ENCODE assay signal across 32 cellular contexts in genomic region chr2:202695166-202695565, GRCh38.
DNase-seq lines count a peak whose midpoint lies in the region; ATAC-seq, FAIRE-seq and TF ChIP-seq lines count a peak whose summit lies in the region.
"Had no signal": no experiment of that assay in that cellular context is flagged by ENCODE, and none has a peak within 500 bp of the region (broad histone marks: within the 10 kb centered on the region; RNA-seq: fewer than 3 reads in every experiment).

No MANE protein-coding gene starts in this region.

- H3K9me1 ChIP-seq in IMR-90 (ENCODE audit: insufficient read depth, low read length) (peaks cover 3% of the 10 kb centered on the region; the same call in 1 of the 2 replicates), K562 (ENCODE audit: control insufficient read depth, insufficient read depth, low read length) (no peaks in the 10 kb centered on the region)

- intact Hi-C loops in IMR-90 (cut with micrococcal nuclease) (no loop called here), K562 (cut with micrococcal nuclease) (no loop called here), aorta (cut with DNase I) (no loop called here)
- intact Hi-C loops in naive thymus-derived CD4-positive, alpha-beta T cell (cut with micrococcal nuclease), result no loop called here

- H3K27me3 ChIP-seq in IMR-90 (ENCODE audit: control insufficient read depth, insufficient read depth, low read length) (no peaks in the 10 kb centered on the region), K562 (ENCODE audit: control insufficient read depth in 2 of 2, insufficient read depth in 2 of 2, low read length in 2 of 2) (no peaks in the 10 kb centered on the region), aorta (ENCODE audit: control insufficient read depth in 1 of 2, insufficient read depth in 2 of 2, low read length in 1 of 2) (no peaks in the 10 kb centered on the region)
- no peaks in the 10 kb centered on the region for H3K27me3 ChIP-seq in naive thymus-derived CD4-positive, alpha-beta T cell (ENCODE audit: control insufficient read depth in 2 of 2, insufficient read depth in 2 of 2, low read length in 2 of 2)
- H3K27me3 ChIP-seq: cardiac muscle cell had no signal

- H3K9me3 ChIP-seq in IMR-90 (ENCODE audit: control insufficient read depth, insufficient read depth, low read length) (no peaks in the 10 kb centered on the region), K562 (replicated peaks; ENCODE audit: control insufficient read depth, insufficient read depth, low read depth, low read length) (no peaks in the 10 kb centered on the region), aorta (ENCODE audit: control insufficient read depth, low read length) (no peaks in the 10 kb centered on the region)
- no peaks in the 10 kb centered on the region for H3K9me3 ChIP-seq in naive thymus-derived CD4-positive, alpha-beta T cell (ENCODE audit: control insufficient read depth in 2 of 3, low read length in 3 of 3)

- H3K9me3 Mint-ChIP-seq in naive thymus-derived CD4-positive, alpha-beta T cell, result peaks cover 0 to 2% (median 0%) of the 10 kb centered on the region in 11 donors
- H3K9me3 Mint-ChIP-seq: activated CD4-positive, alpha-beta memory T cell treated with anti-CD3 and anti-CD28 coated beads for 36 hours; activated naive CD4-positive, alpha-beta T cell treated with anti-CD3 and anti-CD28 coated beads for 36 hours; activated T-helper 1 cell treated with anti-CD3 and anti-CD28 coated beads, Interleukin-12 subunit alpha, Interleukin-12 subunit beta, Interleukin-2, Interleukin-4 antibody, amounts not matched to agents 30 ng/mL and 10 ng/mL and 1 ng/mL, durations not matched to agents 14 hours and 24 hours and 36 hours; naive B cell; stimulated activated naive B cell treated with anti-CD40 and anti-IgM and Interleukin-4, amounts not matched to agents 10 μg/mL and 1 μg/mL and 100 μg/mL, for 72 hours had no signal

- no peak for FAIRE-seq in K562 (lab: Jason Lieb, UNC)
- FAIRE-seq: HTR-8/SVneo, kidney, RCC 7860 had no signal

- peak overlapping the region; percentile 7; the same call in 1 of the 2 replicates for H3K18ac ChIP-seq in IMR-90 (ENCODE audit: low read depth, low read length)

- in situ Hi-C loops in IMR-90 (cut with MboI; ENCODE audit: low sequenced_read_pairs) (no loop called here), K562 (cut with MboI) (no loop called here)

- no peak overlapping the region for H2AK9ac ChIP-seq in IMR-90 (replicated peaks; ENCODE audit: low read depth, low read length, poor library complexity)

- H4K20me1 ChIP-seq in IMR-90 (ENCODE audit: insufficient read depth, low read length), result no peaks in the 10 kb centered on the region
- no peaks in the 10 kb centered on the region for H4K20me1 ChIP-seq in K562 (replicated peaks; ENCODE audit: control insufficient read depth, insufficient read depth, low read length)

- no TSS peak for BruUV-seq in IMR-90 (replicated peaks; lab: Mats Ljungman, UMichigan)
- no TSS peak for BruUV-seq in K562 (replicated peaks; lab: Mats Ljungman, UMichigan)

- TF ChIP-seq EP300 in K562 (IDR thresholded peaks at IDR 0.05; ENCODE audit: low read length), result no peak

- H3K4me2 ChIP-seq in IMR-90 (ENCODE audit: low read depth, low read length) (peak overlapping the region; percentile 1; the same call in 1 of the 2 replicates), K562 (ENCODE audit: insufficient read depth, low read length) (no peak overlapping the region)

- H2BK120ac ChIP-seq in IMR-90 (ENCODE audit: low read depth, low read length), result peak overlapping the region; percentile 22; the same call in 1 of the 2 replicates

- H3K4me3 Mint-ChIP-seq in naive thymus-derived CD4-positive, alpha-beta T cell, result no peak overlapping the region
- H3K4me3 Mint-ChIP-seq: activated CD4-positive, alpha-beta memory T cell treated with anti-CD3 and anti-CD28 coated beads for 36 hours; activated naive CD4-positive, alpha-beta T cell treated with anti-CD3 and anti-CD28 coated beads for 36 hours; activated T-helper 1 cell treated with anti-CD3 and anti-CD28 coated beads, Interleukin-12 subunit alpha, Interleukin-12 subunit beta, Interleukin-2, Interleukin-4 antibody, amounts not matched to agents 30 ng/mL and 10 ng/mL and 1 ng/mL, durations not matched to agents 14 hours and 24 hours and 36 hours; mesothelial cell of epicardium; stimulated activated naive B cell treated with anti-CD40 and anti-IgM and Interleukin-4, amounts not matched to agents 10 μg/mL and 1 μg/mL and 100 μg/mL, for 72 hours had no signal

- no peak overlapping the region for H4K5ac ChIP-seq in IMR-90 (ENCODE audit: low read depth, low read length)

- H3K27ac Mint-ChIP-seq in naive thymus-derived CD4-positive, alpha-beta T cell, result peak overlapping the region in 6 of 9 donors; percentile 4 to 69 (median 24)
- H3K27ac Mint-ChIP-seq: activated CD4-positive, alpha-beta memory T cell treated with anti-CD3 and anti-CD28 coated beads for 36 hours; activated T-helper 1 cell treated with anti-CD3 and anti-CD28 coated beads, Interleukin-12 subunit alpha, Interleukin-12 subunit beta, Interleukin-2, Interleukin-4 antibody, amounts not matched to agents 30 ng/mL and 10 ng/mL and 1 ng/mL, durations not matched to agents 14 hours and 24 hours and 36 hours; mesothelial cell of epicardium had no signal

- DNase-seq in H4 (ENCODE audit: low spot score) (peak; percentile 82), IMR-90 (peak; percentile 79), K562 (ENCODE audit: extremely low read depth in 1 of 4, low spot score in 3 of 4) (no peak), GM19238 (ENCODE audit: insufficient read length, low spot score) (no peak), aorta (no peak)
- DNase-seq in naive thymus-derived CD4-positive, alpha-beta T cell, result no peak
- DNase-seq: activated CD4-positive, alpha-beta memory T cell treated with anti-CD3 and anti-CD28 coated beads for 36 hours; activated CD4-positive, alpha-beta T cell treated with anti-CD3 and anti-CD28 coated beads for 1 hour; activated naive CD4-positive, alpha-beta T cell treated with anti-CD3 and anti-CD28 coated beads for 36 hours; anterior cingulate cortex; Calu3; cortex of kidney; DMS79 treated with DMSO at 0.1 percent for 48 hours; erythroblast; GM23248; kidney; MV-4-11; naive B cell; NCI-H2107; NCI-H345; SHP77 treated with DMSO at 0.1 percent for 48 hours; stimulated activated CD4-positive, alpha-beta T cell treated with anti-CD3 and anti-CD28 coated beads, Interleukin-15, amount 100 ng/mL, for 24 hours; stimulated activated naive B cell treated with anti-CD40 and anti-IgM and Interleukin-4, amounts not matched to agents 10 μg/mL and 1 μg/mL and 100 μg/mL, for 72 hours; substantia nigra; T-helper 2 cell had no signal

- POLR2A ChIA-PET in IMR-90 (lab: Charles Lee; ENCODE audit: unreplicated experiment), result no interaction called here
- POLR2A ChIA-PET in K562 (lab: Yijun Ruan, JAX), result no interaction called here
- POLR2A ChIA-PET in naive thymus-derived CD4-positive, alpha-beta T cell (lab: Charles Lee), result interaction anchor here (0.6 kb wide), 1 partner anchor 25 kb away, joined by 3 read pairs; no protein-coding TSS in a partner anchor

- no peaks in the 10 kb centered on the region; the same call in 1 of the 2 replicates for H3K36me3 ChIP-seq in IMR-90 (ENCODE audit: control insufficient read depth, insufficient read depth, low read length)
- no peaks in the 10 kb centered on the region for H3K36me3 ChIP-seq in K562 (ENCODE audit: control insufficient read depth, insufficient read depth, low read length)
- peaks cover 0 to 20% (median 6%) of the 10 kb centered on the region in 3 experiments for H3K36me3 ChIP-seq in naive thymus-derived CD4-positive, alpha-beta T cell (ENCODE audit: control insufficient read depth in 2 of 3, insufficient read depth in 3 of 3, low read length in 3 of 3)
- H3K36me3 ChIP-seq in aorta (ENCODE audit: control insufficient read depth in 1 of 2, insufficient read depth in 2 of 2, low read length in 1 of 2), result no peaks in the 10 kb centered on the region

- H3K27ac ChIP-seq in IMR-90 (ENCODE audit: insufficient read depth, low read length), result peak overlapping the region; percentile 30; the same call in 1 of the 2 replicates
- H3K27ac ChIP-seq in K562 (ENCODE audit: extremely low read depth, low read depth, low read length), result no peak overlapping the region
- no peak overlapping the region for H3K27ac ChIP-seq in naive thymus-derived CD4-positive, alpha-beta T cell (ENCODE audit: low read depth, low read length)
- H3K27ac ChIP-seq in aorta (ENCODE audit: low read depth in 1 of 2, low read length in 2 of 2), result no peak overlapping the region
- H3K27ac ChIP-seq: C4-2B, cardiac muscle cell, GM23248 had no signal

- H4K8ac ChIP-seq in IMR-90 (ENCODE audit: low read depth in 2 of 2, low read length in 2 of 2), result 0 out of 4 replicates have a peak overlapping the region, but pooled peaks of 1 of the 2 experiments have one; percentile 20

- peak overlapping the region; percentile 53; the same call in 1 of the 2 replicates for H2BK20ac ChIP-seq in IMR-90 (ENCODE audit: low read depth, low read length)

- no peaks in the 10 kb centered on the region for H3K79me2 ChIP-seq in K562 (ENCODE audit: control insufficient read depth, insufficient read depth, low read length)

- TF ChIP-seq POLR2A in IMR-90 (IDR thresholded peaks at IDR 0.05; ENCODE audit: low read depth, low read length) (no peak), K562 (conservative IDR thresholded peaks at IDR 0.05) (no peak)

- WGBS in IMR-90 (ENCODE audit: extremely low coverage in 2 of 2, insufficient read length in 1 of 2), 2 experiments, result 100% methylated on average over 1 of the region's 9 CpGs; no CpG with 5 or more reads in 1 of the 2 experiments
- WGBS in K562 (ENCODE audit: insufficient coverage, low coverage, missing lambda C conversion rate), result 62% methylated on average over 8 of the region's 9 CpGs
- WGBS in aorta, 2 donors, result 91 to 94% methylated on average over 9 of the region's 9 CpGs

- peaks cover 0 to 30% (median 22%) of the 10 kb centered on the region in 5 donors for H3K36me3 Mint-ChIP-seq in naive thymus-derived CD4-positive, alpha-beta T cell

- peak overlapping the region; percentile 10; the same call in 1 of the 2 replicates for H3K23ac ChIP-seq in IMR-90 (ENCODE audit: low read depth, low read length)

- H3K14ac ChIP-seq in IMR-90 (replicated peaks; ENCODE audit: low read depth, low read length), result no peak overlapping the region

- no peak overlapping the region for H3K56ac ChIP-seq in IMR-90 (ENCODE audit: extremely low read depth, insufficient read depth, low read length)

- H2AK5ac ChIP-seq in IMR-90 (ENCODE audit: low read depth, low read length), result peak overlapping the region; percentile 9; the same call in 1 of the 2 replicates

- dilution Hi-C loops in IMR-90 (cut with HindIII; ENCODE audit: low sequenced_read_pairs, unreplicated experiment), result no loop called here

- no peak for TF ChIP-seq CTCF in IMR-90 (conservative IDR thresholded peaks at IDR 0.05; ENCODE audit: low read depth, low read length)
- TF ChIP-seq CTCF in K562 (IDR thresholded peaks at IDR 0.05 in 2 of 3, conservative IDR thresholded peaks at IDR 0.05 in 1 of 3; ENCODE audit: insufficient read depth in 2 of 3, low read depth in 1 of 3, low read length in 3 of 3), result no peak

- peaks cover 0 to 3% of the 10 kb centered on the region in 2 experiments; a peak in 1 of 4 replicates for H3K79me1 ChIP-seq in IMR-90 (ENCODE audit: low read depth in 1 of 2, low read length in 2 of 2)

- TF ChIP-seq RAD21 in IMR-90 (IDR thresholded peaks at IDR 0.05; ENCODE audit: low read length), result no peak
- no peak for TF ChIP-seq RAD21 in K562 (CRISPR knock-in tag; conservative IDR thresholded peaks at IDR 0.05 in 1 of 2, IDR thresholded peaks at IDR 0.05 in 1 of 2)

- H2BK15ac ChIP-seq in IMR-90 (ENCODE audit: low read depth, low read length), result no peak overlapping the region

- no peak overlapping the region for H3K9ac ChIP-seq in IMR-90 (ENCODE audit: low read depth, low read length)
- no peak overlapping the region for H3K9ac ChIP-seq in K562 (ENCODE audit: insufficient read depth in 1 of 2, low read depth in 2 of 2, low read length in 2 of 2)
- H3K9ac ChIP-seq: GM23248 had no signal

- peak overlapping the region; percentile 7 for H2AFZ ChIP-seq in IMR-90 (replicated peaks; ENCODE audit: low read length, poor library complexity)
- no peak overlapping the region for H2AFZ ChIP-seq in K562 (ENCODE audit: low read depth, low read length)
- H2AFZ ChIP-seq: GM23248 had no signal

- ATAC-seq in IMR-90 (ENCODE audit: low read depth) (peak; percentile 85), K562 (no peak), GM18520 (IDR thresholded peaks at IDR 0.05; ENCODE audit: unreplicated experiment) (no peak), aorta (ENCODE audit: low FRiP score) (no peak)
- no peak for ATAC-seq in naive thymus-derived CD4-positive, alpha-beta T cell
- ATAC-seq: stimulated activated naive B cell treated with anti-CD40 and anti-IgM and Interleukin-4, amounts not matched to agents 10 μg/mL and 1 μg/mL and 100 μg/mL, for 72 hours had no signal

- H3K4me3 ChIP-seq in IMR-90 (ENCODE audit: insufficient read depth, low read depth, low read length), result no peak overlapping the region
- H3K4me3 ChIP-seq in K562, result no peak overlapping the region
- H3K4me3 ChIP-seq in naive thymus-derived CD4-positive, alpha-beta T cell (ENCODE audit: low read length), result no peak overlapping the region
- no peak overlapping the region for H3K4me3 ChIP-seq in aorta (ENCODE audit: low read length in 2 of 2)
- H3K4me3 ChIP-seq: cardiac muscle cell, GM23248 had no signal

- peak overlapping the region; percentile 12; the same call in 1 of the 2 replicates for H3K4ac ChIP-seq in IMR-90 (ENCODE audit: low read depth, low read length)

- H4K91ac ChIP-seq in IMR-90 (ENCODE audit: insufficient read depth, low read depth, low read length), result 0 out of 2 replicates have a peak overlapping the region, but pooled peaks have one; percentile 16

- no peaks in the 10 kb centered on the region for H3K27me3 Mint-ChIP-seq in naive thymus-derived CD4-positive, alpha-beta T cell
- H3K27me3 Mint-ChIP-seq: activated CD4-positive, alpha-beta memory T cell treated with anti-CD3 and anti-CD28 coated beads for 36 hours; naive B cell; stimulated activated naive B cell treated with anti-CD40 and anti-IgM and Interleukin-4, amounts not matched to agents 10 μg/mL and 1 μg/mL and 100 μg/mL, for 72 hours had no signal

- H2BK5ac ChIP-seq in IMR-90 (ENCODE audit: low read depth, low read length, poor library complexity, severe bottlenecking), result peak overlapping the region; percentile 86

- H3K4me1 ChIP-seq in IMR-90 (ENCODE audit: control insufficient read depth, insufficient read depth, low read length) (peaks cover 5% of the 10 kb centered on the region), K562 (replicated peaks in 1 of 2; ENCODE audit: control insufficient read depth in 2 of 2, insufficient read depth in 2 of 2, low read length in 2 of 2) (no peaks in the 10 kb centered on the region; a peak in 1 of 5 replicates), aorta (ENCODE audit: control insufficient read depth in 1 of 2, insufficient read depth in 2 of 2, low read length in 2 of 2) (no peaks in the 10 kb centered on the region)
- peaks cover 0 to 9% of the 10 kb centered on the region in 2 donors for H3K4me1 ChIP-seq in naive thymus-derived CD4-positive, alpha-beta T cell (ENCODE audit: control insufficient read depth in 2 of 2, insufficient read depth in 2 of 2, low read length in 2 of 2)

- CTCF ChIA-PET in IMR-90 (lab: Yijun Ruan, JAX), result no interaction called here
- CTCF ChIA-PET in K562 (lab: Yijun Ruan, JAX; ENCODE audit: low intra/inter-chr PET ratio), result no interaction called here
- CTCF ChIA-PET in naive thymus-derived CD4-positive, alpha-beta T cell (lab: Charles Lee), result interaction anchor here (0.6 kb wide), 1 partner anchor 25 kb away, joined by 3 read pairs; no protein-coding TSS in a partner anchor

- H3K4me1 Mint-ChIP-seq in naive thymus-derived CD4-positive, alpha-beta T cell, result peaks cover 13 to 77% (median 67%) of the 10 kb centered on the region in 7 donors

Comparison
In these comparisons a context has a peak if more than half of its experiments do, and no peak if none do; other contexts are left out.
1. DNase-seq: peak in H4 (single experiment) and IMR-90 (single experiment); none in K562 (0 of 4), naive thymus-derived CD4-positive, alpha-beta T cell (0 of 9), GM19238 (single experiment) and aorta (0 of 2).